In genomic region chr3:174287601-174288180, GRCh38 we compare ENCODE assay signal across 30 cellular contexts.
"Had no signal": no experiment of that assay in that cellular context is flagged by ENCODE, and none has a peak within 500 bp of the region (broad histone marks: within the 10 kb centered on the region; RNA-seq: fewer than 3 reads in every experiment).

No MANE protein-coding gene starts in this region.

- H3K4me2 ChIP-seq: hepatocyte had no signal

- H3K27me3 ChIP-seq: colonic mucosa, dorsolateral prefrontal cortex, esophagus squamous epithelium, hepatocyte, left lung, neutrophil, pancreas, tibial artery had no signal

- H3K36me3 ChIP-seq: colonic mucosa, esophagus squamous epithelium, left lung, neutrophil, pancreas, tibial artery had no signal

- DNase-seq: activated B cell treated with CpG ODN at 0.5 μM for 24 hours; activated CD4-positive, alpha-beta T cell treated with anti-CD3 and anti-CD28 coated beads for 36 hours; activated CD4-positive, alpha-beta T cell treated with anti-CD3 and anti-CD28 coated beads, Interleukin-2, amount 50 U/mL, for 4 hours; activated CD8-positive, alpha-beta memory T cell treated with anti-CD3 and anti-CD28 coated beads for 24 hours; activated CD8-positive, alpha-beta memory T cell treated with anti-CD3 and anti-CD28 coated beads, Interleukin-2, amount 50 U/mL, for 4 hours; activated naive CD4-positive, alpha-beta T cell; activated naive CD8-positive, alpha-beta T cell treated with anti-CD3 and anti-CD28 coated beads for 36 hours; activated T-cell treated with anti-CD3 and anti-CD28 coated beads, Interleukin-2, amount 50 U/mL, for 24 hours; central memory CD4-positive, alpha-beta T cell; colonic mucosa; dorsolateral prefrontal cortex; effector memory CD8-positive, alpha-beta T cell; esophagus squamous epithelium; foreskin melanocyte; glutamatergic neuron; kidney glomerular epithelial cell; left lung; midbrain; pancreas; psoas muscle; right cardiac atrium; stimulated activated CD4-positive, alpha-beta T cell treated with anti-CD3 and anti-CD28 coated beads, Interleukin-12 subunit alpha, Interleukin-12 subunit beta, amount 100 ng/mL, for 4 hours; stimulated activated CD4-positive, alpha-beta T cell treated with anti-CD3 and anti-CD28 coated beads, Interleukin-2, amount 100 ng/mL, for 24 hours; stimulated activated naive CD8-positive, alpha-beta T cell treated with anti-CD3 and anti-CD28 coated beads, Interleukin-15, amount 100 ng/mL, for 72 hours; T1000; tibial artery had no signal

- H3K4me1 ChIP-seq: colonic mucosa, esophagus squamous epithelium, left lung, pancreas, psoas muscle, tibial artery had no signal

- H3K27ac ChIP-seq: colonic mucosa, dorsolateral prefrontal cortex, esophagus squamous epithelium, hepatocyte, left lung, neutrophil, pancreas, psoas muscle, tibial artery had no signal

- H3K4me3 ChIP-seq: colonic mucosa, dorsolateral prefrontal cortex, esophagus squamous epithelium, hepatocyte, left lung, pancreas, psoas muscle, tibial artery had no signal

- H3K79me2 ChIP-seq: hepatocyte had no signal

- ATAC-seq: activated CD4-positive, alpha-beta T cell treated with anti-CD3 and anti-CD28 coated beads for 36 hours; effector memory CD8-positive, alpha-beta T cell; left lung; natural killer cell treated with Interleukin-12 subunit alpha and Interleukin-12 subunit beta and Interleukin-15 and Interleukin-18, amount 100 ng/mL, for 72 hours; pancreas; psoas muscle; right cardiac atrium; stimulated activated effector memory CD8-positive, alpha-beta T cell treated with anti-CD3 and anti-CD28 coated beads, Interleukin-12 subunit alpha, Interleukin-12 subunit beta, amount 100 ng/mL, for 72 hours; stimulated activated naive CD8-positive, alpha-beta T cell treated with anti-CD3 and anti-CD28 coated beads, Interleukin-15, amount 100 ng/mL, for 72 hours had no signal
